In the genomic region with DNA sequence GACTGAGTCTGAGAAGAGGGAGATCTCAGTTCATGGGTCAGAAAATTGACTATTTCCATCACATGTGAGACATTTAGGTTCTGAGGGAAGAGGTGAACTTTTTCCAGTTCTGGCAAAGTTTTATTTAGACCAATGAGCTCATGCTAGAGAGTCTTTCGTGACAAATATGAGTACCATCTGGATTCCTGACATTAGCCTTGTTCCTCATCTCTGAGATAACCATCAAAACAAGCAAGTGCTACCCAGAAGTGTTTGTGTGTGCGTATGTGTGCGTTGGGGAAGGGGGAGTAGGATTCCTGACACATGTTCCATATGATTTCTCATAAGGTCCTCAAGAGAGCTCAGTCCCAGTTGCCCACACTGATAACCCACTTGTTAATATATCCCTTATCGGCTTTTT, we compare ENCODE assay signal across 22 cellular contexts.
A peak's percentile ranks its signal among the peaks of the same experiment; 100 is the strongest.
DNase-seq lines count a peak whose midpoint lies in the region; ATAC-seq and TF ChIP-seq lines count a peak whose summit lies in the region.
"Had no signal": no experiment of that assay in that cellular context is flagged by ENCODE, and none has a peak within 500 bp of the region (broad histone marks: within the 10 kb centered on the region; RNA-seq: fewer than 3 reads in every experiment).

No MANE protein-coding gene starts in this region.

- no peak overlapping the region for H3K4me3 Mint-ChIP-seq in activated naive CD8-positive, alpha-beta T cell treated with anti-CD3 and anti-CD28 coated beads, Interleukin-2, amount 50 U/mL, for 24 hours
- H3K4me3 Mint-ChIP-seq: activated naive CD4-positive, alpha-beta T cell treated with anti-CD3 and anti-CD28 coated beads, Interleukin-2, amount 10 ng/mL, durations not matched to agents 7 days and 5 days had no signal

- peaks cover 6% of the 10 kb centered on the region for H3K9me3 ChIP-seq in lower lobe of right lung

- H3K4me1 ChIP-seq in KMS-11 (ENCODE audit: low read depth, poor library complexity, severe bottlenecking) (peaks cover 40% of the 10 kb centered on the region), lower lobe of right lung (no peaks in the 10 kb centered on the region)
- H3K4me1 ChIP-seq: ascending aorta had no signal

- H3K79me2 ChIP-seq in KMS-11 (ENCODE audit: insufficient read depth, low read depth) = no peaks in the 10 kb centered on the region

- H3K4me1 Mint-ChIP-seq in activated naive CD8-positive, alpha-beta T cell treated with anti-CD3 and anti-CD28 coated beads, Interleukin-2, amount 50 U/mL, for 24 hours = peaks cover 36% of the 10 kb centered on the region

- no peaks in the 10 kb centered on the region for H4K20me1 ChIP-seq in KMS-11 (ENCODE audit: insufficient read depth)

- H3K27ac Mint-ChIP-seq in activated naive CD8-positive, alpha-beta T cell treated with anti-CD3 and anti-CD28 coated beads, Interleukin-2, amount 50 U/mL, for 24 hours = peak overlapping the region; percentile 39
- H3K27ac Mint-ChIP-seq: activated naive CD4-positive, alpha-beta T cell treated with anti-CD3 and anti-CD28 coated beads, Interleukin-2, amount 10 ng/mL, durations not matched to agents 7 days and 5 days had no signal

- DNase-seq in AG08395 (ENCODE audit: low spot score) = peak; percentile 21
- no peak for DNase-seq in activated naive CD8-positive, alpha-beta T cell treated with anti-CD3 and anti-CD28 coated beads, Interleukin-2, amount 50 U/mL, for 24 hours
- DNase-seq in lower lobe of right lung = no peak
- DNase-seq in NCI-H345 treated with DMSO at 0.1 percent for 48 hours (lab: John Stamatoyannopoulos, UW; ENCODE audit: unreplicated experiment) = no peak
- DNase-seq in stimulated activated CD8-positive, alpha-beta memory T cell treated with anti-CD3 and anti-CD28 coated beads, Interleukin-4, amount 100 ng/mL, for 48 hours = no peak
- no peak for DNase-seq in stimulated activated CD4-positive, alpha-beta T cell treated with anti-CD3 and anti-CD28 coated beads, Interleukin-4, amount 100 ng/mL, for 1 hour
- DNase-seq: activated naive CD4-positive, alpha-beta T cell treated with anti-CD3 and anti-CD28 coated beads, Interleukin-2, amount 10 ng/mL, durations not matched to agents 7 days and 5 days; activated T-cell treated with anti-CD3 and anti-CD28 coated beads, Interleukin-2, amount 50 U/mL, for 1 hour; caudate nucleus; mammary epithelial cell; MV-4-11; NCI-H1694 treated with DMSO at 0.1 percent for 48 hours; NCI-H2171 treated with DMSO at 0.1 percent for 48 hours; NCI-H69; occipital lobe; spleen; stimulated activated CD4-positive, alpha-beta T cell treated with anti-CD3 and anti-CD28 coated beads, Interleukin-4, amount 100 ng/mL, for 4 hours had no signal

- H3K9ac ChIP-seq in KMS-11 = no peak overlapping the region

- H3K27ac ChIP-seq in KMS-11 (no peak overlapping the region), lower lobe of right lung (peak overlapping the region; percentile 70)
- H3K27ac ChIP-seq: ascending aorta, C4-2B had no signal

- intact Hi-C loops in lower lobe of right lung (cut with DNase I) = no loop called here

- no peak for TF ChIP-seq CTCF in KMS-11 (conservative IDR thresholded peaks at IDR 0.05; ENCODE audit: low read depth, low read length)
- TF ChIP-seq CTCF in lower lobe of right lung (IDR thresholded peaks at IDR 0.05) = no peak

- no peak overlapping the region for H3K4me3 ChIP-seq in KMS-11 (IDR thresholded peaks at IDR 0.05; ENCODE audit: insufficient read depth, low read depth, low read length)
- H3K4me3 ChIP-seq in lower lobe of right lung = peak overlapping the region; percentile 14
- H3K4me3 ChIP-seq: ascending aorta, K562, spleen had no signal

- H3K27me3 Mint-ChIP-seq in activated naive CD8-positive, alpha-beta T cell treated with anti-CD3 and anti-CD28 coated beads, Interleukin-2, amount 50 U/mL, for 24 hours = peaks cover 3% of the 10 kb centered on the region

- H3K36me3 Mint-ChIP-seq in activated naive CD8-positive, alpha-beta T cell treated with anti-CD3 and anti-CD28 coated beads, Interleukin-2, amount 50 U/mL, for 24 hours (ENCODE audit: low read depth) = no peaks in the 10 kb centered on the region
- H3K36me3 Mint-ChIP-seq: activated naive CD4-positive, alpha-beta T cell treated with anti-CD3 and anti-CD28 coated beads, Interleukin-2, amount 10 ng/mL, durations not matched to agents 7 days and 5 days had no signal

- H2AFZ ChIP-seq in KMS-11 (ENCODE audit: low read depth) = no peak overlapping the region

- no peak for ATAC-seq in activated naive CD8-positive, alpha-beta T cell treated with anti-CD3 and anti-CD28 coated beads, Interleukin-2, amount 50 U/mL, for 24 hours
- peak; percentile 37 to 45 for ATAC-seq in lower lobe of right lung
- ATAC-seq in GM18511 (IDR thresholded peaks at IDR 0.05; ENCODE audit: unreplicated experiment) = no peak
- ATAC-seq: K562 had no signal

- H3K4me2 ChIP-seq in KMS-11 = peak overlapping the region; percentile 30

- H3K27me3 ChIP-seq in KMS-11 (ENCODE audit: insufficient read depth, low read depth) = no peaks in the 10 kb centered on the region
- H3K27me3 ChIP-seq in lower lobe of right lung (ENCODE audit: low read depth) = no peaks in the 10 kb centered on the region
- H3K27me3 ChIP-seq: ascending aorta, spleen had no signal

- H3K9me3 Mint-ChIP-seq in activated naive CD8-positive, alpha-beta T cell treated with anti-CD3 and anti-CD28 coated beads, Interleukin-2, amount 50 U/mL, for 24 hours = peaks cover 11% of the 10 kb centered on the region
- H3K9me3 Mint-ChIP-seq: activated naive CD4-positive, alpha-beta T cell treated with anti-CD3 and anti-CD28 coated beads, Interleukin-2, amount 10 ng/mL, durations not matched to agents 7 days and 5 days had no signal

- no peaks in the 10 kb centered on the region for H3K36me3 ChIP-seq in KMS-11 (ENCODE audit: insufficient read depth)
- no peaks in the 10 kb centered on the region for H3K36me3 ChIP-seq in lower lobe of right lung
- H3K36me3 ChIP-seq: ascending aorta, spleen had no signal

Comparison
In these comparisons a context has a peak if more than half of its experiments do, and no peak if none do; other contexts are left out.
1. ATAC-seq: peak in lower lobe of right lung (2 of 2); none in activated naive CD8-positive, alpha-beta T cell treated with anti-CD3 and anti-CD28 coated beads, Interleukin-2, amount 50 U/mL, for 24 hours (single experiment) and GM18511 (single experiment).